Comparison of ENCODE assay signal across 24 cellular contexts in the genomic region with DNA sequence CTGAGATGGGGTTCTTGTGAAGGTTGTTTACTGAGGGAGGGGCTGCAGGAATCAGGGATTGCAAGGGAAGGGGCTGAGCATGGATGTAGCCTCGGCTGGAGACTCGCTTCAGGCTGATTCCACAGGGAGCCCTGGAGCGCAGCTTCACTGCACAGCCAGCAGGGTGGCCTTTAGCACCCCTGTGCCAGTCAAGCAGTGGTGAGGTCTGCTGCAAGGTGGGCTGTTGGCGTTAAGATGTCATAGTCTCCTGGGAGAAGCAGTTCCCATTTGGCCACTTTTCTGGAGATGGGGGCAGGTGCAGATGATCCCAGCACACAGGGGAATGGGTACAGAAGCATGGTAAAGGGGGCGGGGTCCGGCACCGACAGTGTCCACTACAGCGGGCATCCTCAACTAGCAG.
DNase-seq lines count a peak whose midpoint lies in the region; ATAC-seq and TF ChIP-seq lines count a peak whose summit lies in the region.
"Had no signal": no experiment of that assay in that cellular context is flagged by ENCODE, and none has a peak within 500 bp of the region (broad histone marks: within the 10 kb centered on the region; RNA-seq: fewer than 3 reads in every experiment).

No MANE protein-coding gene starts in this region.

- H3K36me3 ChIP-seq in Loucy (ENCODE audit: insufficient read depth, low read length) (no peaks in the 10 kb centered on the region), stomach (no peaks in the 10 kb centered on the region)
- H3K36me3 ChIP-seq: ascending aorta, left lung had no signal

- H4K20me1 ChIP-seq in Loucy (ENCODE audit: insufficient read depth, low read length, poor library complexity, severe bottlenecking): no peaks in the 10 kb centered on the region

- no peak for TF ChIP-seq EP300 in stomach (IDR thresholded peaks at IDR 0.05)

- H3K4me1 ChIP-seq in Loucy (ENCODE audit: insufficient read depth, low read length, poor library complexity, severe bottlenecking) (peaks cover 6% of the 10 kb centered on the region), stomach (no peaks in the 10 kb centered on the region)
- H3K4me1 ChIP-seq: ascending aorta, left lung had no signal

- no peaks in the 10 kb centered on the region for H3K9me3 ChIP-seq in Loucy (ENCODE audit: insufficient read depth, low read depth, low read length)
- H3K9me3 ChIP-seq in stomach: no peaks in the 10 kb centered on the region
- H3K9me3 ChIP-seq: ascending aorta, left lung had no signal

- no peaks in the 10 kb centered on the region for H3F3A ChIP-seq in Loucy (ENCODE audit: low read depth)

- no peak overlapping the region for H3K4me2 ChIP-seq in Loucy (ENCODE audit: low read depth, low read length, poor library complexity, severe bottlenecking)

- DNase-seq in activated CD8-positive, alpha-beta memory T cell treated with anti-CD3 and anti-CD28 coated beads, Interleukin-2, amount 50 U/mL, for 4 hours: peak; percentile 7
- no peak for DNase-seq in activated CD8-positive, alpha-beta memory T cell treated with anti-CD3 and anti-CD28 coated beads, Interleukin-2, amount 50 U/mL, for 48 hours
- DNase-seq in left lobe of liver (ENCODE audit: low spot score) (peak; percentile 28), stomach (peak; percentile 11), GDM1 (lab: John Stamatoyannopoulos, UW) (no peak), iPS-NIHi11 (ENCODE audit: low spot score) (no peak), inferior parietal cortex (ENCODE audit: extremely low spot score) (no peak)
- DNase-seq: 8988T; activated CD4-positive, alpha-beta T cell treated with anti-CD3 and anti-CD28 coated beads, Interleukin-2, amount 10 ng/mL, durations not matched to agents 24 days and 14 days; activated naive CD8-positive, alpha-beta T cell treated with anti-CD3 and anti-CD28 coated beads for 36 hours; AML-193; central memory CD4-positive, alpha-beta T cell; DMS153; foreskin fibroblast; left lung; MM.1S; NCI-H1436; NCI-H774; trophoblast cell had no signal

- WGBS in stomach, 5 donors: 79 to 82% (median 81%) methylated on average over 8 of the region's 8 CpGs

- no peak for ATAC-seq in left lobe of liver
- ATAC-seq: CD8-positive, alpha-beta T cell; K562; left lung had no signal

- H3K9ac ChIP-seq in Loucy (ENCODE audit: low read depth, low read length, poor library complexity, severe bottlenecking): no peak overlapping the region

- H2AFZ ChIP-seq in Loucy (ENCODE audit: low read length): no peak overlapping the region

- no peaks in the 10 kb centered on the region for H3K79me2 ChIP-seq in Loucy (ENCODE audit: insufficient read depth, low read length)

- no peaks in the 10 kb centered on the region for H3K27me3 ChIP-seq in Loucy (ENCODE audit: insufficient read depth, low read length, poor library complexity, severe bottlenecking)
- peaks cover 0 to 40% (median 0%) of the 10 kb centered on the region in 3 donors for H3K27me3 ChIP-seq in stomach
- H3K27me3 ChIP-seq: ascending aorta had no signal

- no peaks in the 10 kb centered on the region for H3K9me2 ChIP-seq in Loucy (replicated peaks; ENCODE audit: low read depth, low read length)

- H3K4me3 ChIP-seq in Loucy (ENCODE audit: low read length, poor library complexity, severe bottlenecking): no peak overlapping the region
- H3K4me3 ChIP-seq in stomach: no peak overlapping the region
- H3K4me3 ChIP-seq: ascending aorta, K562, left lung had no signal

- no peak for TF ChIP-seq POLR2A in stomach (IDR thresholded peaks at IDR 0.05)

- TF ChIP-seq CTCF in Loucy (conservative IDR thresholded peaks at IDR 0.05; ENCODE audit: low read length) (peak; percentile 39), stomach (IDR thresholded peaks at IDR 0.05) (no peak)

- H3K27ac ChIP-seq in stomach: no peak overlapping the region
- H3K27ac ChIP-seq: ascending aorta, left lung, VCaP had no signal

- intact Hi-C loops in stomach (cut with DNase I; ENCODE audit: low total_unique reads): no loop called here

Comparison
In these comparisons a context has a peak if more than half of its experiments do, and no peak if none do; other contexts are left out.
1. DNase-seq: peak in activated CD8-positive, alpha-beta memory T cell treated with anti-CD3 and anti-CD28 coated beads, Interleukin-2, amount 50 U/mL, for 4 hours (single experiment), left lobe of liver (single experiment) and stomach (single experiment); none in activated CD8-positive, alpha-beta memory T cell treated with anti-CD3 and anti-CD28 coated beads, Interleukin-2, amount 50 U/mL, for 48 hours (single experiment), GDM1 (single experiment), iPS-NIHi11 (single experiment) and inferior parietal cortex (single experiment).